Comparison of ENCODE assay signal across 28 cellular contexts in the genomic region with DNA sequence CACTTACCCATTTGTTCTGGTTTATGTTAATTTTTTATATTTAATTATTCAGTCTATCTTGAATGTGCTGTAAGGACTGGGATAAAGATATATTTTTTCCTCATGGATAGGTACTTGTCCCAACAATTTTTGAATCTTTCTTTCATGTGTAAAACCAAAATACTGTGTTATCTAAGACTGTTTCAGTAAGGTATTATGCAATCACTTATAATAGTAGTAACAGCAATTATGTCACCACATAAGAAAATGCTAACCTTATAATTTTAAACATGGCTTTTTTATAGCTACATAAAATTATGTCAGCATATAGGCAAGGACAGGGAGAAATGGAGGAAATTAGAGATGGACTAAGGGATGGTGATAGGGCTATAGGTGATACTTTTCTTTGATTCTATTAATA.
"Had no signal": no experiment of that assay in that cellular context is flagged by ENCODE, and none has a peak within 500 bp of the region (broad histone marks: within the 10 kb centered on the region; RNA-seq: fewer than 3 reads in every experiment).

No MANE protein-coding gene starts in this region.

- H3K27ac ChIP-seq: body of pancreas, cardiac muscle cell, colonic mucosa, pancreas had no signal

- DNase-seq: activated CD4-positive, alpha-beta T cell treated with anti-CD3 and anti-CD28 coated beads for 4 hours; activated CD4-positive, alpha-beta T cell treated with anti-CD3 and anti-CD28 coated beads, Interleukin-2, amount 50 U/mL, for 4 hours; activated gamma-delta T cell; activated naive CD4-positive, alpha-beta T cell treated with anti-CD3 and anti-CD28 coated beads, Interleukin-2, amount 50 U/mL, for 16 hours; activated naive CD8-positive, alpha-beta T cell treated with anti-CD3 and anti-CD28 coated beads, Interleukin-2, amount 50 U/mL, for 24 hours; activated T-cell treated with anti-CD3 and anti-CD28 coated beads for 4 hours; body of pancreas; cerebellar nuclear complex; colonic mucosa; effector memory CD4-positive, alpha-beta T cell; erythroblast; foreskin fibroblast; heart left ventricle; kidney glomerular epithelial cell; lower lobe of right lung; mesenchymal stem cell; nephron progenitor cell; nucleus accumbens; pancreas; retina; sigmoid colon; small intestine; stimulated activated CD4-positive, alpha-beta T cell treated with anti-CD3 and anti-CD28 coated beads, Interleukin-4, amount 100 ng/mL, for 24 hours; upper lobe of left lung had no signal

- H3K4me3 ChIP-seq: body of pancreas, cardiac muscle cell, colonic mucosa, heart left ventricle, lower lobe of right lung, pancreas, prostate gland, sigmoid colon, upper lobe of left lung had no signal

- H3K9me3 ChIP-seq: body of pancreas, colonic mucosa, heart left ventricle, lower lobe of right lung, pancreas, prostate gland, sigmoid colon, upper lobe of left lung had no signal

- H3K4me1 ChIP-seq: pancreas, prostate gland had no signal

- H3K4me3 Mint-ChIP-seq: activated naive CD8-positive, alpha-beta T cell treated with anti-CD3 and anti-CD28 coated beads, Interleukin-2, amount 50 U/mL, for 24 hours; nephron progenitor cell; stimulated activated effector memory CD8-positive, alpha-beta T cell treated with anti-CD3 and anti-CD28 coated beads, Interleukin-12 subunit alpha, Interleukin-12 subunit beta, amount 100 ng/mL, for 72 hours; stimulated activated naive CD8-positive, alpha-beta T cell treated with anti-CD3 and anti-CD28 coated beads, Interleukin-15, Interleukin-2, amounts not matched to agents 100 ng/mL and 50 ng/mL, for 24 hours had no signal

- H3K36me3 ChIP-seq: cardiac muscle cell, colonic mucosa, lower lobe of right lung, pancreas, prostate gland, sigmoid colon, upper lobe of left lung had no signal

- H3K27ac Mint-ChIP-seq: activated naive CD8-positive, alpha-beta T cell treated with anti-CD3 and anti-CD28 coated beads, Interleukin-2, amount 50 U/mL, for 24 hours; nephron progenitor cell; stimulated activated effector memory CD8-positive, alpha-beta T cell treated with anti-CD3 and anti-CD28 coated beads, Interleukin-12 subunit alpha, Interleukin-12 subunit beta, amount 100 ng/mL, for 72 hours; stimulated activated naive CD8-positive, alpha-beta T cell treated with anti-CD3 and anti-CD28 coated beads, Interleukin-15, Interleukin-2, amounts not matched to agents 100 ng/mL and 50 ng/mL, for 24 hours had no signal

- H3K36me3 Mint-ChIP-seq: stimulated activated effector memory CD8-positive, alpha-beta T cell treated with anti-CD3 and anti-CD28 coated beads, Interleukin-12 subunit alpha, Interleukin-12 subunit beta, amount 100 ng/mL, for 72 hours had no signal

- H3K27me3 ChIP-seq: body of pancreas, cardiac muscle cell, colonic mucosa, heart left ventricle, pancreas, sigmoid colon, upper lobe of left lung had no signal

- H3K9me3 Mint-ChIP-seq: activated naive CD8-positive, alpha-beta T cell treated with anti-CD3 and anti-CD28 coated beads, Interleukin-2, amount 50 U/mL, for 24 hours; stimulated activated effector memory CD8-positive, alpha-beta T cell treated with anti-CD3 and anti-CD28 coated beads, Interleukin-12 subunit alpha, Interleukin-12 subunit beta, amount 100 ng/mL, for 72 hours; stimulated activated naive CD8-positive, alpha-beta T cell treated with anti-CD3 and anti-CD28 coated beads, Interleukin-15, Interleukin-2, amounts not matched to agents 100 ng/mL and 50 ng/mL, for 24 hours had no signal
